In genomic region chr2:105329561-105330495, GRCh38 we compare ENCODE assay signal across 8 cellular contexts.
A peak's percentile ranks its signal among the peaks of the same experiment; 100 is the strongest.
DNase-seq lines count a peak whose midpoint lies in the region; ATAC-seq and TF ChIP-seq lines count a peak whose summit lies in the region.

A gene with protein sequence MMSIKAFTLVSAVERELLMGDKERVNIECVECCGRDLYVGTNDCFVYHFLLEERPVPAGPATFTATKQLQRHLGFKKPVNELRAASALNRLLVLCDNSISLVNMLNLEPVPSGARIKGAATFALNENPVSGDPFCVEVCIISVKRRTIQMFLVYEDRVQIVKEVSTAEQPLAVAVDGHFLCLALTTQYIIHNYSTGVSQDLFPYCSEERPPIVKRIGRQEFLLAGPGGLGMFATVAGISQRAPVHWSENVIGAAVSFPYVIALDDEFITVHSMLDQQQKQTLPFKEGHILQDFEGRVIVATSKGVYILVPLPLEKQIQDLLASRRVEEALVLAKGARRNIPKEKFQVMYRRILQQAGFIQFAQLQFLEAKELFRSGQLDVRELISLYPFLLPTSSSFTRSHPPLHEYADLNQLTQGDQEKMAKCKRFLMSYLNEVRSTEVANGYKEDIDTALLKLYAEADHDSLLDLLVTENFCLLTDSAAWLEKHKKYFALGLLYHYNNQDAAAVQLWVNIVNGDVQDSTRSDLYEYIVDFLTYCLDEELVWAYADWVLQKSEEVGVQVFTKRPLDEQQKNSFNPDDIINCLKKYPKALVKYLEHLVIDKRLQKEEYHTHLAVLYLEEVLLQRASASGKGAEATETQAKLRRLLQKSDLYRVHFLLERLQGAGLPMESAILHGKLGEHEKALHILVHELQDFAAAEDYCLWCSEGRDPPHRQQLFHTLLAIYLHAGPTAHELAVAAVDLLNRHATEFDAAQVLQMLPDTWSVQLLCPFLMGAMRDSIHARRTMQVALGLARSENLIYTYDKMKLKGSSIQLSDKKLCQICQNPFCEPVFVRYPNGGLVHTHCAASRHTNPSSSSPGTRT (minus strand): TSS chr2:105329735. CDS start chr2:105308301, 21,434 bp downstream.

- H3K27ac Mint-ChIP-seq in stimulated activated memory B cell treated with anti-CD40 and anti-IgM and Interleukin-4, amounts not matched to agents 10 μg/mL and 1 μg/mL and 100 μg/mL, for 72 hours: peak within 1 kb of the TSS; percentile 78

- DNase-seq in AG08396 (ENCODE audit: low spot score) (peak; percentile 86), NCI-H69 (lab: John Stamatoyannopoulos, UW) (peak; percentile 70), activated T-cell treated with anti-CD3 and anti-CD28 coated beads for 1 hour (ENCODE audit: low read depth) (peak; percentile 34), epithelial cell of esophagus (ENCODE audit: low read depth) (peak; percentile 57)

- TF ChIP-seq CTCF in epithelial cell of esophagus (IDR thresholded peaks at IDR 0.05; ENCODE audit: insufficient read depth, low read depth, low read length, missing control alignments): no peak

- H3K9me3 ChIP-seq in mucosa of rectum (ENCODE audit: control insufficient read depth in 2 of 2, low read length in 2 of 2): no peaks in the 10 kb centered on the region

- peak within 1 kb of the TSS; percentile 88 for H3K4me3 Mint-ChIP-seq in stimulated activated memory B cell treated with anti-CD40 and anti-IgM and Interleukin-4, amounts not matched to agents 10 μg/mL and 1 μg/mL and 100 μg/mL, for 72 hours

- H3K4me1 ChIP-seq in mucosa of rectum (ENCODE audit: control insufficient read depth in 2 of 2, insufficient read depth in 2 of 2, low read length in 2 of 2): peaks cover 16 to 18% of the 10 kb centered on the region in 2 donors

- H3K4me1 Mint-ChIP-seq in stimulated activated memory B cell treated with anti-CD40 and anti-IgM and Interleukin-4, amounts not matched to agents 10 μg/mL and 1 μg/mL and 100 μg/mL, for 72 hours: peaks cover 41% of the 10 kb centered on the region

- ATAC-seq in GM18868 (IDR thresholded peaks at IDR 0.05; ENCODE audit: unreplicated experiment) (peak; percentile 79), HG03064 (IDR thresholded peaks at IDR 0.05; ENCODE audit: low read depth, unreplicated experiment) (peak; percentile 57)
- ATAC-seq in stimulated activated memory B cell treated with anti-CD40 and anti-IgM and Interleukin-4, amounts not matched to agents 10 μg/mL and 1 μg/mL and 100 μg/mL, for 72 hours: peak; percentile 94

- peak within 1 kb of the TSS; percentile 73 to 83 for H3K9ac ChIP-seq in mucosa of rectum (ENCODE audit: low read depth in 1 of 2, low read length in 2 of 2)

- H3K36me3 ChIP-seq in mucosa of rectum (ENCODE audit: control insufficient read depth in 2 of 2, insufficient read depth in 2 of 2, low read length in 2 of 2): peaks cover 0 to 5% of the 10 kb centered on the region in 2 donors

- H3K4me3 ChIP-seq in epithelial cell of esophagus (ENCODE audit: low read length) (peak within 1 kb of the TSS; percentile 68), mucosa of rectum (ENCODE audit: low read length in 2 of 2) (peak within 1 kb of the TSS; percentile 78 to 91)

- H3K27me3 ChIP-seq in mucosa of rectum (ENCODE audit: control insufficient read depth in 2 of 2, insufficient read depth in 2 of 2, low read length in 2 of 2): no peaks in the 10 kb centered on the region

- no peaks in the 10 kb centered on the region for H3K27me3 Mint-ChIP-seq in stimulated activated memory B cell treated with anti-CD40 and anti-IgM and Interleukin-4, amounts not matched to agents 10 μg/mL and 1 μg/mL and 100 μg/mL, for 72 hours

- H3K9me3 Mint-ChIP-seq in stimulated activated memory B cell treated with anti-CD40 and anti-IgM and Interleukin-4, amounts not matched to agents 10 μg/mL and 1 μg/mL and 100 μg/mL, for 72 hours: no peaks in the 10 kb centered on the region

- H3K27ac ChIP-seq in mucosa of rectum (ENCODE audit: low read depth in 2 of 2, low read length in 2 of 2): peak within 1 kb of the TSS; percentile 70 to 78

- H3K36me3 Mint-ChIP-seq in stimulated activated memory B cell treated with anti-CD40 and anti-IgM and Interleukin-4, amounts not matched to agents 10 μg/mL and 1 μg/mL and 100 μg/mL, for 72 hours: peaks cover 6% of the 10 kb centered on the region

Comparison
In these comparisons a context has a peak if more than half of its experiments do, and no peak if none do; other contexts are left out.
1. Peak in every context shown above with its lines: DNase-seq, ATAC-seq, H3K4me3 ChIP-seq and H3K27ac ChIP-seq.
2. DNase-seq: peak in every context shown above with its lines; median percentile 86 in AG08396; 70 in NCI-H69; 57 in epithelial cell of esophagus; 34 in activated T-cell treated with anti-CD3 and anti-CD28 coated beads for 1 hour.